7 cellular contexts compared by ENCODE assay signal in genomic region chr18:63016270-63016669, GRCh38.
A peak's percentile ranks its signal among the peaks of the same experiment; 100 is the strongest.
DNase-seq lines count a peak whose midpoint lies in the region; ATAC-seq and TF ChIP-seq lines count a peak whose summit lies in the region.

No MANE protein-coding gene starts in this region.

- H3K9me3 ChIP-seq in OCI-LY3 (ENCODE audit: insufficient read depth, low read length) (peaks cover 9% of the 10 kb centered on the region), heart left ventricle (peaks cover 0 to 10% (median 0%) of the 10 kb centered on the region in 12 donors)

- H3K27ac Mint-ChIP-seq in activated naive CD4-positive, alpha-beta T cell treated with anti-CD3 and anti-CD28 coated beads for 36 hours, result no peak overlapping the region

- H3K4me3 ChIP-seq in OCI-LY3 (ENCODE audit: low read length) (no peak overlapping the region), heart left ventricle (no peak overlapping the region)

- H4K20me1 ChIP-seq in OCI-LY3 (ENCODE audit: insufficient read depth, low read length), result no peaks in the 10 kb centered on the region

- H3K4me1 ChIP-seq in OCI-LY3 (ENCODE audit: low read length) (no peaks in the 10 kb centered on the region), heart left ventricle (no peaks in the 10 kb centered on the region)

- H3K79me2 ChIP-seq in OCI-LY3 (ENCODE audit: low read length), result no peaks in the 10 kb centered on the region

- WGBS in heart left ventricle, 4 donors, result 0 to 3% (median 1%) methylated on average over 4 of the region's 4 CpGs

- intact Hi-C loops in activated naive CD4-positive, alpha-beta T cell treated with anti-CD3 and anti-CD28 coated beads for 36 hours (cut with micrococcal nuclease), result loop anchor here (1.0 to 2.0 kb wide), 6 partner anchors 57 to 423 kb away; no protein-coding TSS in a partner anchor
- intact Hi-C loops in heart left ventricle (cut with DNase I) (loop anchor here (1.0 to 10.0 kb wide), 14 partner anchors 96 to 426 kb away; no protein-coding TSS in a partner anchor), sciatic nerve (cut with DNase I) (loop anchor here (10.0 kb wide), 1 partner anchor 429 kb away; no protein-coding TSS in a partner anchor)

- H3K4me1 Mint-ChIP-seq in activated naive CD4-positive, alpha-beta T cell treated with anti-CD3 and anti-CD28 coated beads for 36 hours (ENCODE audit: low read depth), result no peaks in the 10 kb centered on the region

- H3K36me3 ChIP-seq in OCI-LY3 (replicated peaks; ENCODE audit: low read depth, low read length), result no peaks in the 10 kb centered on the region
- no peaks in the 10 kb centered on the region for H3K36me3 ChIP-seq in heart left ventricle

- H3K27ac ChIP-seq in OCI-LY3 (ENCODE audit: low read length) (no peak overlapping the region), heart left ventricle (no peak overlapping the region)

- TF ChIP-seq POLR2A in heart left ventricle (IDR thresholded peaks at IDR 0.05), result no peak

- CTCF ChIA-PET in activated naive CD4-positive, alpha-beta T cell treated with anti-CD3 and anti-CD28 coated beads for 36 hours (lab: Charles Lee), result interaction anchor here (0.6 to 7.5 kb wide), 53 partner anchors 9 to 495 kb away, joined by 3 to 159 read pairs (median 5); partner anchors contain the start of gene BCL2

- H3K27me3 ChIP-seq in OCI-LY3 (ENCODE audit: low read depth, low read length) (peaks cover 56% of the 10 kb centered on the region), heart left ventricle (peaks cover 0 to 9% (median 0%) of the 10 kb centered on the region in 9 donors)

- no peak overlapping the region for H2AFZ ChIP-seq in OCI-LY3 (ENCODE audit: low read depth, low read length)

- ATAC-seq in heart left ventricle, result peak in 3 of 4 donors; percentile 58 to 72 (median 65)
- ATAC-seq in sciatic nerve, result peak; percentile 78
- ATAC-seq in GM19452 (IDR thresholded peaks at IDR 0.05; ENCODE audit: unreplicated experiment), result no peak

- no peak overlapping the region for H3K4me2 ChIP-seq in OCI-LY3 (ENCODE audit: low read length)

- no peak overlapping the region for H3K4me3 Mint-ChIP-seq in activated naive CD4-positive, alpha-beta T cell treated with anti-CD3 and anti-CD28 coated beads for 36 hours

- H3K9me3 Mint-ChIP-seq in activated naive CD4-positive, alpha-beta T cell treated with anti-CD3 and anti-CD28 coated beads for 36 hours, result peaks cover 6% of the 10 kb centered on the region

- TF ChIP-seq CTCF in OCI-LY3 (IDR thresholded peaks at IDR 0.05; ENCODE audit: low read depth, low read length) (peak; percentile 98), heart left ventricle (IDR thresholded peaks at IDR 0.05) (peak; percentile 65 to 89 (median 82))

- H3K9ac ChIP-seq in OCI-LY3 (ENCODE audit: low read length), result no peak overlapping the region

- no peaks in the 10 kb centered on the region for H3K36me3 Mint-ChIP-seq in activated naive CD4-positive, alpha-beta T cell treated with anti-CD3 and anti-CD28 coated beads for 36 hours (ENCODE audit: low read depth)

- H3K27me3 Mint-ChIP-seq in activated naive CD4-positive, alpha-beta T cell treated with anti-CD3 and anti-CD28 coated beads for 36 hours (ENCODE audit: low read depth), result no peaks in the 10 kb centered on the region

- DNase-seq in ELR (ENCODE audit: low read depth) (peak; percentile 68), HS-27A (ENCODE audit: low read depth) (peak; percentile 15), heart left ventricle (peak in 2 of 5 donors; percentile 38 to 42), sciatic nerve (ENCODE audit: low spot score) (no peak)
- DNase-seq in activated naive CD4-positive, alpha-beta T cell treated with anti-CD3 and anti-CD28 coated beads for 36 hours, result peak; percentile 68
